Comparison of ENCODE assay signal across 36 cellular contexts in genomic region chr12:112208511-112208910, GRCh38.
"Had no signal": no experiment of that assay in that cellular context is flagged by ENCODE, and none has a peak within 500 bp of the region (broad histone marks: within the 10 kb centered on the region; RNA-seq: fewer than 3 reads in every experiment).

No MANE protein-coding gene starts in this region.

- H3K4me3 ChIP-seq: ascending aorta, cardiac muscle cell had no signal

- H3K9me3 ChIP-seq: ascending aorta had no signal

- H3K9me3 Mint-ChIP-seq: activated B cell treated with CpG ODN at 0.5 μM for 24 hours; activated CD4-positive, alpha-beta memory T cell treated with anti-CD3 and anti-CD28 coated beads for 36 hours; activated CD4-positive, alpha-beta T cell treated with anti-CD3 and anti-CD28 coated beads, Interleukin-2, amount 10 ng/mL, durations not matched to agents 24 days and 14 days; activated CD8-positive, alpha-beta T cell treated with anti-CD3 and anti-CD28 coated beads for 36 hours; activated naive CD4-positive, alpha-beta T cell treated with anti-CD3 and anti-CD28 coated beads, Interleukin-2, amount 10 ng/mL, durations not matched to agents 7 days and 5 days; activated naive CD4-positive, alpha-beta T cell treated with anti-CD3 and anti-CD28 coated beads, Interleukin-2, amount 50 U/mL, for 24 hours; activated naive CD8-positive, alpha-beta T cell treated with anti-CD3 and anti-CD28 coated beads, Interleukin-2, amount 10 ng/mL, durations not matched to agents 7 days and 5 days; activated naive CD8-positive, alpha-beta T cell treated with anti-CD3 and anti-CD28 coated beads, Interleukin-2, amount 50 U/mL, for 24 hours; activated T-cell treated with anti-CD3 and anti-CD28 coated beads, Interleukin-2, amount 50 U/mL, for 4 hours; activated T-cell treated with anti-CD3 and anti-CD28 coated beads, Interleukin-2, amount 50 U/mL, for 72 hours; activated T-helper 1 cell treated with anti-CD3 and anti-CD28 coated beads, Interleukin-12 subunit alpha, Interleukin-12 subunit beta, Interleukin-2, Interleukin-4 antibody, amounts not matched to agents 30 ng/mL and 10 ng/mL and 1 ng/mL, durations not matched to agents 14 hours and 24 hours and 36 hours; activated T-helper 17 cell treated with anti-CD3 and anti-CD28 coated beads, Interleukin-2, amount 50 U/mL, for 72 hours; brain; central memory CD8-positive, alpha-beta T cell; T-helper 1 cell treated with Interleukin-12 subunit alpha and Interleukin-12 subunit beta and Interleukin-4 antibody, amounts not matched to agents 30 μg/mL and 1 μg/mL, for 36 hours; T-helper 2 cell treated with Interferon-gamma antibody and Interleukin-4, amounts not matched to agents 5 μg/mL and 100 μg/mL, for 36 hours had no signal

- H3K4me1 ChIP-seq: ascending aorta had no signal

- H3K4me1 Mint-ChIP-seq: activated B cell treated with CpG ODN at 0.5 μM for 24 hours; activated naive CD4-positive, alpha-beta T cell treated with anti-CD3 and anti-CD28 coated beads, Interleukin-2, amount 50 U/mL, for 24 hours; activated naive CD8-positive, alpha-beta T cell treated with anti-CD3 and anti-CD28 coated beads, Interleukin-2, amount 50 U/mL, for 24 hours; activated T-helper 17 cell treated with anti-CD3 and anti-CD28 coated beads, Interleukin-2, amount 50 U/mL, for 72 hours; brain had no signal

- H3K4me3 Mint-ChIP-seq: activated B cell treated with CpG ODN at 0.5 μM for 24 hours; activated CD4-positive, alpha-beta memory T cell treated with anti-CD3 and anti-CD28 coated beads for 36 hours; activated CD4-positive, alpha-beta T cell treated with anti-CD3 and anti-CD28 coated beads, Interleukin-2, amount 10 ng/mL, durations not matched to agents 24 days and 14 days; activated CD8-positive, alpha-beta T cell treated with anti-CD3 and anti-CD28 coated beads for 36 hours; activated naive CD4-positive, alpha-beta T cell treated with anti-CD3 and anti-CD28 coated beads, Interleukin-2, amount 10 ng/mL, durations not matched to agents 7 days and 5 days; activated naive CD4-positive, alpha-beta T cell treated with anti-CD3 and anti-CD28 coated beads, Interleukin-2, amount 50 U/mL, for 24 hours; activated naive CD8-positive, alpha-beta T cell; activated naive CD8-positive, alpha-beta T cell treated with anti-CD3 and anti-CD28 coated beads, Interleukin-2, amount 10 ng/mL, durations not matched to agents 7 days and 5 days; activated naive CD8-positive, alpha-beta T cell treated with anti-CD3 and anti-CD28 coated beads, Interleukin-2, amount 50 U/mL, for 24 hours; activated T-cell treated with anti-CD3 and anti-CD28 coated beads, Interleukin-2, amount 50 U/mL, for 4 hours; activated T-cell treated with anti-CD3 and anti-CD28 coated beads, Interleukin-2, amount 50 U/mL, for 72 hours; activated T-helper 1 cell treated with anti-CD3 and anti-CD28 coated beads, Interleukin-12 subunit alpha, Interleukin-12 subunit beta, Interleukin-2, Interleukin-4 antibody, amounts not matched to agents 30 ng/mL and 10 ng/mL and 1 ng/mL, durations not matched to agents 14 hours and 24 hours and 36 hours; activated T-helper 17 cell treated with anti-CD3 and anti-CD28 coated beads, Interleukin-2, amount 50 U/mL, for 72 hours; brain; central memory CD8-positive, alpha-beta T cell; T-helper 1 cell treated with Interleukin-12 subunit alpha and Interleukin-12 subunit beta and Interleukin-4 antibody, amounts not matched to agents 30 μg/mL and 1 μg/mL, for 36 hours; T-helper 2 cell treated with Interferon-gamma antibody and Interleukin-4, amounts not matched to agents 5 μg/mL and 100 μg/mL, for 36 hours had no signal

- DNase-seq: activated B cell treated with CpG ODN at 0.5 μM for 24 hours; activated CD4-positive, alpha-beta memory T cell treated with anti-CD3 and anti-CD28 coated beads for 36 hours; activated CD4-positive, alpha-beta T cell treated with anti-CD3 and anti-CD28 coated beads for 4 hours; activated CD4-positive, alpha-beta T cell treated with anti-CD3 and anti-CD28 coated beads, Interleukin-2, amount 10 ng/mL, durations not matched to agents 24 days and 14 days; activated CD4-positive, alpha-beta T cell treated with anti-CD3 and anti-CD28 coated beads, Interleukin-2, amount 50 U/mL, for 1 hour; activated CD4-positive, alpha-beta T cell treated with anti-CD3 and anti-CD28 coated beads, Interleukin-2, amount 50 U/mL, for 4 hours; activated CD4-positive, CD25-positive, alpha-beta regulatory T cell treated with anti-CD3 and anti-CD28 coated beads, Interleukin-2, amount 50 U/mL, for 72 hours; activated CD8-positive, alpha-beta memory T cell treated with anti-CD3 and anti-CD28 coated beads, Interleukin-2, amount 50 U/mL, for 4 hours; activated CD8-positive, alpha-beta T cell treated with anti-CD3 and anti-CD28 coated beads for 36 hours; activated effector memory CD4-positive, alpha-beta T cell treated with anti-CD3 and anti-CD28 coated beads, Interleukin-2, amount 50 U/mL, for 16 hours; activated naive CD4-positive, alpha-beta T cell treated with anti-CD3 and anti-CD28 coated beads, Interleukin-2, amount 10 ng/mL, durations not matched to agents 7 days and 5 days; activated naive CD4-positive, alpha-beta T cell treated with Interleukin-2 at 50 U/mL for 16 hours; activated naive CD8-positive, alpha-beta T cell treated with anti-CD3 and anti-CD28 coated beads, Interleukin-2, amount 10 ng/mL, durations not matched to agents 7 days and 5 days; activated naive CD8-positive, alpha-beta T cell treated with anti-CD3 and anti-CD28 coated beads, Interleukin-2, amount 50 U/mL, for 24 hours; activated T-cell treated with anti-CD3 and anti-CD28 coated beads for 4 hours; activated T-cell treated with anti-CD3 and anti-CD28 coated beads, Interleukin-2, amount 50 U/mL, for 1 hour; activated T-cell treated with anti-CD3 and anti-CD28 coated beads, Interleukin-2, amount 50 U/mL, for 4 hours; activated T-cell treated with anti-CD3 and anti-CD28 coated beads, Interleukin-2, amount 50 U/mL, for 72 hours; amygdala; anterior cingulate cortex; caudate nucleus; SW 1271; T-helper 1 cell; T-helper 2 cell; T-helper 9 cell had no signal

- H3K27me3 Mint-ChIP-seq: activated B cell treated with CpG ODN at 0.5 μM for 24 hours; activated CD4-positive, alpha-beta memory T cell treated with anti-CD3 and anti-CD28 coated beads for 36 hours; activated CD4-positive, alpha-beta T cell treated with anti-CD3 and anti-CD28 coated beads, Interleukin-2, amount 10 ng/mL, durations not matched to agents 24 days and 14 days; activated CD8-positive, alpha-beta T cell treated with anti-CD3 and anti-CD28 coated beads for 36 hours; activated naive CD4-positive, alpha-beta T cell treated with anti-CD3 and anti-CD28 coated beads, Interleukin-2, amount 10 ng/mL, durations not matched to agents 7 days and 5 days; activated naive CD4-positive, alpha-beta T cell treated with anti-CD3 and anti-CD28 coated beads, Interleukin-2, amount 50 U/mL, for 24 hours; activated naive CD8-positive, alpha-beta T cell; activated naive CD8-positive, alpha-beta T cell treated with anti-CD3 and anti-CD28 coated beads, Interleukin-2, amount 10 ng/mL, durations not matched to agents 7 days and 5 days; activated naive CD8-positive, alpha-beta T cell treated with anti-CD3 and anti-CD28 coated beads, Interleukin-2, amount 50 U/mL, for 24 hours; activated T-helper 17 cell treated with anti-CD3 and anti-CD28 coated beads, Interleukin-2, amount 50 U/mL, for 72 hours; brain; central memory CD8-positive, alpha-beta T cell had no signal

- H3K27me3 ChIP-seq: ascending aorta, cardiac muscle cell had no signal

- ATAC-seq: activated CD8-positive, alpha-beta T cell treated with anti-CD3 and anti-CD28 coated beads for 36 hours; activated naive CD8-positive, alpha-beta T cell treated with anti-CD3 and anti-CD28 coated beads, Interleukin-2, amount 50 U/mL, for 24 hours; activated T-cell treated with anti-CD3 and anti-CD28 coated beads, Interleukin-2, amount 50 U/mL, for 4 hours; activated T-cell treated with anti-CD3 and anti-CD28 coated beads, Interleukin-2, amount 50 U/mL, for 72 hours; activated T-helper 17 cell treated with anti-CD3 and anti-CD28 coated beads, Interleukin-2, amount 50 U/mL, for 72 hours had no signal

- H3K27ac Mint-ChIP-seq: activated B cell treated with CpG ODN at 0.5 μM for 24 hours; activated CD4-positive, alpha-beta memory T cell treated with anti-CD3 and anti-CD28 coated beads for 36 hours; activated CD4-positive, alpha-beta T cell treated with anti-CD3 and anti-CD28 coated beads, Interleukin-2, amount 10 ng/mL, durations not matched to agents 24 days and 14 days; activated CD8-positive, alpha-beta T cell treated with anti-CD3 and anti-CD28 coated beads for 36 hours; activated naive CD4-positive, alpha-beta T cell treated with anti-CD3 and anti-CD28 coated beads, Interleukin-2, amount 10 ng/mL, durations not matched to agents 7 days and 5 days; activated naive CD4-positive, alpha-beta T cell treated with anti-CD3 and anti-CD28 coated beads, Interleukin-2, amount 50 U/mL, for 24 hours; activated naive CD8-positive, alpha-beta T cell; activated naive CD8-positive, alpha-beta T cell treated with anti-CD3 and anti-CD28 coated beads, Interleukin-2, amount 10 ng/mL, durations not matched to agents 7 days and 5 days; activated naive CD8-positive, alpha-beta T cell treated with anti-CD3 and anti-CD28 coated beads, Interleukin-2, amount 50 U/mL, for 24 hours; activated T-cell treated with anti-CD3 and anti-CD28 coated beads, Interleukin-2, amount 50 U/mL, for 72 hours; activated T-helper 1 cell treated with anti-CD3 and anti-CD28 coated beads, Interleukin-12 subunit alpha, Interleukin-12 subunit beta, Interleukin-2, Interleukin-4 antibody, amounts not matched to agents 30 ng/mL and 10 ng/mL and 1 ng/mL, durations not matched to agents 14 hours and 24 hours and 36 hours; T-helper 1 cell treated with Interleukin-12 subunit alpha and Interleukin-12 subunit beta and Interleukin-4 antibody, amounts not matched to agents 30 μg/mL and 1 μg/mL, for 36 hours; T-helper 2 cell treated with Interferon-gamma antibody and Interleukin-4, amounts not matched to agents 5 μg/mL and 100 μg/mL, for 36 hours had no signal

- H3K27ac ChIP-seq: ascending aorta, cardiac muscle cell, VCaP had no signal
